ENCODE assay signal across 16 cellular contexts in the genomic region with DNA sequence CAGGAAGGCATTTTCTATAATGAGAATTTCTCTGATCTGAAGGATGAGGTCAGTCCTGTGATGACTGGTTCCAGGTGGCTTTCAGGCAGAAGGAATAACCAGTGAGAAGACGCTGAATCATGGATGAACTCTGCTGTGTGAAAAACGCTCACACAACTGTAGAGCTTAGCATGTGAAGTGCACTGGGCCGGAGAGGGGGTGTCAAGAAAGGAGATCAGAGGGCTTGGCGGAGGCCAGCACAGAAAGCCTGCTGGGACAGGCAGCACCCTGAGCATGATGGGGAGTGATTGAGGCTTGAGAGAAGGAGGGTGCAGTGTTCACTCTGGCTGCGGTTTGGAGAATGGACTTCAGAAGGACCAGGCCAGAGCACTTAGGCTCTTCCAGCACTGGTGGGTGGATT.
"Had no signal": no experiment of that assay in that cellular context is flagged by ENCODE, and none has a peak within 500 bp of the region (broad histone marks: within the 10 kb centered on the region; RNA-seq: fewer than 3 reads in every experiment).

No MANE protein-coding gene starts in this region.

- H3K9me3 Mint-ChIP-seq: activated B cell treated with CpG ODN at 0.5 μM for 24 hours; activated CD4-positive, alpha-beta T cell treated with anti-CD3 and anti-CD28 coated beads, Interleukin-2, amount 10 ng/mL, durations not matched to agents 24 days and 14 days; activated naive CD4-positive, alpha-beta T cell treated with anti-CD3 and anti-CD28 coated beads for 36 hours; activated T-helper 17 cell treated with anti-CD3 and anti-CD28 coated beads, Interleukin-2, amount 50 U/mL, for 72 hours; central memory CD8-positive, alpha-beta T cell; nephron; T-helper 1 cell treated with Interleukin-12 subunit alpha and Interleukin-12 subunit beta and Interleukin-4 antibody, amounts not matched to agents 30 μg/mL and 1 μg/mL, for 36 hours had no signal

- H3K4me1 ChIP-seq: left lung, thyroid gland, uterus had no signal

- ATAC-seq: activated T-helper 17 cell treated with anti-CD3 and anti-CD28 coated beads, Interleukin-2, amount 50 U/mL, for 72 hours; heart left ventricle; left lung had no signal

- H3K36me3 ChIP-seq: heart left ventricle, left lung, ovary, thyroid gland, uterus had no signal

- H3K4me1 Mint-ChIP-seq: activated B cell treated with CpG ODN at 0.5 μM for 24 hours; activated CD4-positive, alpha-beta T cell treated with anti-CD3 and anti-CD28 coated beads, Interleukin-2, amount 10 ng/mL, durations not matched to agents 24 days and 14 days; activated T-helper 17 cell treated with anti-CD3 and anti-CD28 coated beads, Interleukin-2, amount 50 U/mL, for 72 hours; central memory CD8-positive, alpha-beta T cell had no signal

- H3K4me3 Mint-ChIP-seq: activated B cell treated with CpG ODN at 0.5 μM for 24 hours; activated CD4-positive, alpha-beta T cell treated with anti-CD3 and anti-CD28 coated beads, Interleukin-2, amount 10 ng/mL, durations not matched to agents 24 days and 14 days; activated naive CD4-positive, alpha-beta T cell treated with anti-CD3 and anti-CD28 coated beads for 36 hours; activated T-helper 17 cell treated with anti-CD3 and anti-CD28 coated beads, Interleukin-2, amount 50 U/mL, for 72 hours; central memory CD8-positive, alpha-beta T cell; nephron; T-helper 1 cell treated with Interleukin-12 subunit alpha and Interleukin-12 subunit beta and Interleukin-4 antibody, amounts not matched to agents 30 μg/mL and 1 μg/mL, for 36 hours had no signal

- H3K27me3 Mint-ChIP-seq: activated CD4-positive, alpha-beta T cell treated with anti-CD3 and anti-CD28 coated beads, Interleukin-2, amount 10 ng/mL, durations not matched to agents 24 days and 14 days; activated T-helper 17 cell treated with anti-CD3 and anti-CD28 coated beads, Interleukin-2, amount 50 U/mL, for 72 hours had no signal

- H3K27me3 ChIP-seq: heart left ventricle, left lung, ovary, thyroid gland, uterus had no signal

- H3K27ac ChIP-seq: heart left ventricle, left lung, ovary, thyroid gland, uterus had no signal

- DNase-seq: activated B cell treated with CpG ODN at 0.5 μM for 24 hours; activated CD4-positive, alpha-beta T cell treated with anti-CD3 and anti-CD28 coated beads, Interleukin-2, amount 10 ng/mL, durations not matched to agents 24 days and 14 days; activated CD8-positive, alpha-beta memory T cell treated with anti-CD3 and anti-CD28 coated beads for 24 hours; activated naive CD4-positive, alpha-beta T cell treated with anti-CD3 and anti-CD28 coated beads for 36 hours; effector memory CD4-positive, alpha-beta T cell; erythroblast; heart left ventricle; left lung; mesenchymal stem cell; ovary; thyroid gland; uterus had no signal

- H3K9me3 ChIP-seq: heart left ventricle, left lung, ovary, thyroid gland, uterus had no signal

- H3K4me3 ChIP-seq: heart left ventricle, left lung, ovary, thyroid gland, uterus had no signal

- H3K27ac Mint-ChIP-seq: activated B cell treated with CpG ODN at 0.5 μM for 24 hours; activated CD4-positive, alpha-beta T cell treated with anti-CD3 and anti-CD28 coated beads, Interleukin-2, amount 10 ng/mL, durations not matched to agents 24 days and 14 days; activated naive CD4-positive, alpha-beta T cell treated with anti-CD3 and anti-CD28 coated beads for 36 hours; activated T-helper 17 cell treated with anti-CD3 and anti-CD28 coated beads, Interleukin-2, amount 50 U/mL, for 72 hours; nephron; T-helper 1 cell treated with Interleukin-12 subunit alpha and Interleukin-12 subunit beta and Interleukin-4 antibody, amounts not matched to agents 30 μg/mL and 1 μg/mL, for 36 hours had no signal
